8 cellular contexts compared by ENCODE assay signal in genomic region chr1:153509729-153510354, GRCh38. TPM values are rescaled to one million over a fixed set of nuclear protein-coding genes. Genes with fewer than 3 reads are reported as not detected.
DNase-seq lines count a peak whose midpoint lies in the region; ATAC-seq and TF ChIP-seq lines count a peak whose summit lies in the region.

No MANE protein-coding gene starts in this region.

- ATAC-seq in activated CD4-positive, alpha-beta T cell treated with anti-CD3 and anti-CD28 coated beads for 36 hours, result peak; percentile 75
- ATAC-seq in GM19452 (IDR thresholded peaks at IDR 0.05; ENCODE audit: unreplicated experiment), result no peak

- H3K4me1 Mint-ChIP-seq in activated CD4-positive, alpha-beta T cell treated with anti-CD3 and anti-CD28 coated beads for 36 hours, result peaks cover 10% of the 10 kb centered on the region
- peaks cover 42% of the 10 kb centered on the region for H3K4me1 Mint-ChIP-seq in osteocyte (ENCODE audit: unreplicated experiment)

- no peak overlapping the region for H3K4me3 Mint-ChIP-seq in activated CD4-positive, alpha-beta T cell treated with anti-CD3 and anti-CD28 coated beads for 36 hours
- H3K4me3 Mint-ChIP-seq in osteocyte (ENCODE audit: unreplicated experiment), result no peak overlapping the region

- intact Hi-C loops in activated CD4-positive, alpha-beta T cell treated with anti-CD3 and anti-CD28 coated beads for 36 hours (cut with DNase I, micrococcal nuclease), result loop anchor here (1.0 to 5.0 kb wide), 7 partner anchors 107 to 477 kb away; partner anchors contain the start of genes CHTOP (in 2 of the 2), ILF2 (in 2 of the 2) and NPR1 (in 1 of the 2)

- POLR2A ChIA-PET in activated CD4-positive, alpha-beta T cell treated with anti-CD3 and anti-CD28 coated beads for 36 hours (lab: Charles Lee), result no interaction called here

- no peak overlapping the region for H3K27ac Mint-ChIP-seq in activated CD4-positive, alpha-beta T cell treated with anti-CD3 and anti-CD28 coated beads for 36 hours
- H3K27ac Mint-ChIP-seq in osteocyte (ENCODE audit: unreplicated experiment), result no peak overlapping the region

- peak; percentile 63 for TF ChIP-seq CTCF in osteocyte (IDR thresholded peaks at IDR 0.05)

- H3K36me3 Mint-ChIP-seq in activated CD4-positive, alpha-beta T cell treated with anti-CD3 and anti-CD28 coated beads for 36 hours (ENCODE audit: low read depth), result no peaks in the 10 kb centered on the region
- no peaks in the 10 kb centered on the region for H3K36me3 Mint-ChIP-seq in osteocyte (ENCODE audit: unreplicated experiment)

- no peaks in the 10 kb centered on the region for H3K9me3 Mint-ChIP-seq in activated CD4-positive, alpha-beta T cell treated with anti-CD3 and anti-CD28 coated beads for 36 hours (ENCODE audit: low read depth)
- no peaks in the 10 kb centered on the region for H3K9me3 Mint-ChIP-seq in osteocyte (ENCODE audit: unreplicated experiment)

- peak in 2 of 3 experiments; percentile 48 to 77 for DNase-seq in NCI-H1417 (lab: John Stamatoyannopoulos, UW)
- no peak for DNase-seq in NCI-H1417 treated with DMSO at 0.1 percent for 48 hours (lab: John Stamatoyannopoulos, UW)
- peak; percentile 18 for DNase-seq in NCI-H187 treated with DMSO at 0.1 percent for 48 hours (lab: John Stamatoyannopoulos, UW)
- peak; percentile 87 for DNase-seq in activated CD4-positive, alpha-beta T cell treated with anti-CD3 and anti-CD28 coated beads for 36 hours
- DNase-seq in effector CD4-positive, alpha-beta T cell, result peak; percentile 48
- DNase-seq in osteocyte (ENCODE audit: extremely low spot score, unreplicated experiment), result no peak
- no peak for DNase-seq in NCI-H2107 (lab: John Stamatoyannopoulos, UW)

- no peaks in the 10 kb centered on the region for H3K27me3 Mint-ChIP-seq in activated CD4-positive, alpha-beta T cell treated with anti-CD3 and anti-CD28 coated beads for 36 hours
- H3K27me3 Mint-ChIP-seq in osteocyte (ENCODE audit: unreplicated experiment), result no peaks in the 10 kb centered on the region

- CTCF ChIA-PET in activated CD4-positive, alpha-beta T cell treated with anti-CD3 and anti-CD28 coated beads for 36 hours (lab: Charles Lee), result interaction anchor here (0.6 to 5.3 kb wide), 38 partner anchors 9 to 477 kb away, joined by 3 to 57 read pairs (median 6); partner anchors contain the start of genes ILF2, S100A13, S100A14 and S100A16

RNA-seq across cellular contexts. Expression of gene S100A6, which starts 25.9 kb away (rescaled TPM):
- total RNA-seq in activated CD4-positive, alpha-beta T cell treated with anti-CD3 and anti-CD28 coated beads for 36 hours, result 100 to 1,000 TPM; 219 to 349 TPM
- 0.99 and 1.1 TPM in 2 replicates for total RNA-seq in osteocyte

RNA-seq across cellular contexts. Expression of gene S100A5, which starts 30.9 kb away (rescaled TPM):
- total RNA-seq in activated CD4-positive, alpha-beta T cell treated with anti-CD3 and anti-CD28 coated beads for 36 hours, result 1 to 10 TPM; 2.4 to 3.4 TPM
- total RNA-seq in osteocyte, result 1.0 TPM in 1 of 2 replicates, not detected in the other

RNA-seq across cellular contexts. Expression of gene S100A4, which starts 35.8 kb away (rescaled TPM):
- total RNA-seq in activated CD4-positive, alpha-beta T cell treated with anti-CD3 and anti-CD28 coated beads for 36 hours, result 100 to 1,000 TPM in 1 of 2 experiments, 10 to 100 TPM in 1; 84.8 to 166 TPM
- total RNA-seq in osteocyte, result 337 and 353 TPM in 2 replicates

RNA-seq across cellular contexts. Expression of gene S100A3, which starts 39.2 kb away (rescaled TPM):
- total RNA-seq in activated CD4-positive, alpha-beta T cell treated with anti-CD3 and anti-CD28 coated beads for 36 hours, result not detected
- 5.7 and 7.5 TPM in 2 replicates for total RNA-seq in osteocyte

RNA-seq across cellular contexts. Expression of gene S100A7, which starts 49.4 kb away (rescaled TPM):
- total RNA-seq in activated CD4-positive, alpha-beta T cell treated with anti-CD3 and anti-CD28 coated beads for 36 hours, result not detected
- total RNA-seq in osteocyte, result not detected in 2 replicates

Comparison
In these comparisons a context has a peak if more than half of its experiments do, and no peak if none do; other contexts are left out.
1. DNase-seq: peak in NCI-H1417 (2 of 3), NCI-H187 treated with DMSO at 0.1 percent for 48 hours (single experiment), activated CD4-positive, alpha-beta T cell treated with anti-CD3 and anti-CD28 coated beads for 36 hours (single experiment) and effector CD4-positive, alpha-beta T cell (single experiment); none in NCI-H1417 treated with DMSO at 0.1 percent for 48 hours (single experiment), osteocyte (single experiment) and NCI-H2107 (single experiment).
2. RNA of gene S100A6, which starts 25.9 kb away (total RNA-seq): 219 to 349 TPM in activated CD4-positive, alpha-beta T cell treated with anti-CD3 and anti-CD28 coated beads for 36 hours; 0.99 to 1.1 TPM in osteocyte; every median in the first group is over 100 times any median in the second.